ENCODE assay signal across 34 cellular contexts in the genomic region with DNA sequence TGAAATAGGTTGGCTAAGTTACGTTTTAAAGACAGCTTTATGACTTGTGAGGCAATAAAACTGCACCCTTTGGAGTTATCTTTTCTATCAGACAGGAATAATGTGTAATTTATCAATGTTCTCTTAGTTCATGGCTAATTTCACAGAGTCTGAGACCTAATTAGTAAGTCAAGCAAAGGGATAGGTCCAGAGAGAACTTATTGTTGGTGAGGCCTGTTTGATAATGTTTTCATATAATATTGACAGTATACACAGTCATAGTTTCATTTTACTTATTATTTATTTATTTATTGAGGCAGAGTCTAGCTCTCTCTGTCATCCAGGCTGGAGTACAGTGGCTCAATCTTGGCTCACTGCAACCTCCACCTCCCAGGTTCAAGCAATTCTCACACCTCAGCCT. TPM values are rescaled to one million over a fixed set of nuclear protein-coding genes. Genes with fewer than 3 reads are reported as not detected.
"Had no signal": no experiment of that assay in that cellular context is flagged by ENCODE, and none has a peak within 500 bp of the region (broad histone marks: within the 10 kb centered on the region; RNA-seq: fewer than 3 reads in every experiment).

No MANE protein-coding gene starts in this region.

- ATAC-seq: left cardiac atrium, left lung, lower lobe of right lung, natural killer cell, right lobe of liver, upper lobe of right lung had no signal

- H3K36me3 ChIP-seq: left lung, lower lobe of right lung, neural progenitor cell, neutrophil, ovary, right atrium auricular region, right lobe of liver, suprapubic skin, thoracic aorta, tibial artery, upper lobe of right lung had no signal

- H3K9ac ChIP-seq: neural progenitor cell had no signal

- H3K36me3 Mint-ChIP-seq: neural progenitor cell had no signal

- H3K27me3 Mint-ChIP-seq: stimulated activated naive CD8-positive, alpha-beta T cell treated with anti-CD3 and anti-CD28 coated beads, Interleukin-15, Interleukin-2, amounts not matched to agents 100 ng/mL and 50 ng/mL, for 24 hours had no signal

- DNase-seq: kidney glomerular epithelial cell; left cardiac atrium; left lung; lower lobe of right lung; mammary epithelial cell; mesenchymal stem cell; natural killer cell; nephron progenitor cell; occipital lobe; ovary; right lobe of liver; stimulated activated CD4-positive, alpha-beta T cell treated with anti-CD3 and anti-CD28 coated beads, Interleukin-12 subunit alpha, Interleukin-12 subunit beta, amount 100 ng/mL, for 4 hours; stimulated activated CD4-positive, alpha-beta T cell treated with anti-CD3 and anti-CD28 coated beads, Interleukin-15, amount 100 ng/mL, for 24 hours; stimulated activated CD4-positive, alpha-beta T cell treated with anti-CD3 and anti-CD28 coated beads, Interleukin-2, amount 100 ng/mL, for 24 hours; stimulated activated CD4-positive, alpha-beta T cell treated with anti-CD3 and anti-CD28 coated beads, Interleukin-4, amount 100 ng/mL, for 1 hour; stimulated activated naive CD4-positive, alpha-beta T cell; tibial artery; trophoblast cell; upper lobe of right lung had no signal

- H3K4me1 Mint-ChIP-seq: nephron progenitor cell had no signal

- H3K27ac Mint-ChIP-seq: natural killer cell, nephron progenitor cell, neural progenitor cell, progenitor cell of endocrine pancreas had no signal

- H3K4me3 Mint-ChIP-seq: natural killer cell; nephron progenitor cell; neural progenitor cell; stimulated activated naive CD8-positive, alpha-beta T cell treated with anti-CD3 and anti-CD28 coated beads, Interleukin-15, Interleukin-2, amounts not matched to agents 100 ng/mL and 50 ng/mL, for 24 hours had no signal

- H3K27ac ChIP-seq: left lung, lower lobe of right lung, neural progenitor cell, neutrophil, ovary, right atrium auricular region, right lobe of liver, suprapubic skin, thoracic aorta, tibial artery, upper lobe of right lung had no signal

- H3K9me3 ChIP-seq: lower lobe of right lung, neutrophil, ovary, right atrium auricular region, right lobe of liver, thoracic aorta, upper lobe of right lung had no signal

- H3K27me3 ChIP-seq: neural progenitor cell, ovary, right atrium auricular region, right lobe of liver, suprapubic skin, upper lobe of right lung had no signal

- FAIRE-seq: keratinocyte, urothelium cell line had no signal

- H3K4me3 ChIP-seq: left lung, lower lobe of right lung, neural progenitor cell, ovary, right atrium auricular region, right lobe of liver, suprapubic skin, thoracic aorta, tibial artery, upper lobe of right lung had no signal

- H3K9me3 Mint-ChIP-seq: natural killer cell had no signal

- H3K4me2 ChIP-seq: neural progenitor cell had no signal

- H2AFZ ChIP-seq: neural progenitor cell had no signal

- H3K4me1 ChIP-seq: left lung, lower lobe of right lung, neural progenitor cell, right atrium auricular region, right lobe of liver, suprapubic skin, tibial artery, upper lobe of right lung had no signal

RNA-seq across cellular contexts. Expression of a gene that starts 1.9 kb away (rescaled TPM):
- total RNA-seq: left cardiac atrium, left lung, liver, lower lobe of right lung, mucosa of gallbladder, natural killer cell, occipital lobe, ovary, progenitor cell of endocrine pancreas, pulmonary artery endothelial cell, renal cortical epithelial cell, right atrium auricular region, right lobe of liver, skeletal muscle tissue, subcutaneous adipose tissue, thoracic aorta, upper lobe of right lung had no signal
- polyA plus RNA-seq: liver, ovary had no signal

RNA-seq across cellular contexts. Expression of a gene that starts 4.5 kb away (rescaled TPM):
- total RNA-seq: left cardiac atrium, left lung, liver, lower lobe of right lung, mammary epithelial cell, mucosa of gallbladder, natural killer cell, occipital lobe, ovary, progenitor cell of endocrine pancreas, pulmonary artery endothelial cell, renal cortical epithelial cell, right atrium auricular region, right lobe of liver, skeletal muscle tissue, subcutaneous adipose tissue, thoracic aorta, upper lobe of right lung had no signal
- polyA plus RNA-seq: liver, ovary had no signal

RNA-seq across cellular contexts. Expression of a gene that starts 10.6 kb away (rescaled TPM):
- total RNA-seq: left cardiac atrium, left lung, liver, lower lobe of right lung, mammary epithelial cell, mucosa of gallbladder, natural killer cell, occipital lobe, ovary, progenitor cell of endocrine pancreas, pulmonary artery endothelial cell, renal cortical epithelial cell, right atrium auricular region, right lobe of liver, skeletal muscle tissue, subcutaneous adipose tissue, thoracic aorta, upper lobe of right lung had no signal
- polyA plus RNA-seq: liver, ovary had no signal

RNA-seq across cellular contexts. Expression of a gene that starts 51.9 kb away (rescaled TPM):
- total RNA-seq: left cardiac atrium, left lung, liver, lower lobe of right lung, mammary epithelial cell, mucosa of gallbladder, natural killer cell, occipital lobe, ovary, progenitor cell of endocrine pancreas, pulmonary artery endothelial cell, renal cortical epithelial cell, right atrium auricular region, right lobe of liver, skeletal muscle tissue, subcutaneous adipose tissue, suprapubic skin, thoracic aorta, upper lobe of right lung had no signal
- polyA plus RNA-seq: keratinocyte, liver, mammary epithelial cell, ovary had no signal
